ENCODE assay signal across 9 cellular contexts in the genomic region with DNA sequence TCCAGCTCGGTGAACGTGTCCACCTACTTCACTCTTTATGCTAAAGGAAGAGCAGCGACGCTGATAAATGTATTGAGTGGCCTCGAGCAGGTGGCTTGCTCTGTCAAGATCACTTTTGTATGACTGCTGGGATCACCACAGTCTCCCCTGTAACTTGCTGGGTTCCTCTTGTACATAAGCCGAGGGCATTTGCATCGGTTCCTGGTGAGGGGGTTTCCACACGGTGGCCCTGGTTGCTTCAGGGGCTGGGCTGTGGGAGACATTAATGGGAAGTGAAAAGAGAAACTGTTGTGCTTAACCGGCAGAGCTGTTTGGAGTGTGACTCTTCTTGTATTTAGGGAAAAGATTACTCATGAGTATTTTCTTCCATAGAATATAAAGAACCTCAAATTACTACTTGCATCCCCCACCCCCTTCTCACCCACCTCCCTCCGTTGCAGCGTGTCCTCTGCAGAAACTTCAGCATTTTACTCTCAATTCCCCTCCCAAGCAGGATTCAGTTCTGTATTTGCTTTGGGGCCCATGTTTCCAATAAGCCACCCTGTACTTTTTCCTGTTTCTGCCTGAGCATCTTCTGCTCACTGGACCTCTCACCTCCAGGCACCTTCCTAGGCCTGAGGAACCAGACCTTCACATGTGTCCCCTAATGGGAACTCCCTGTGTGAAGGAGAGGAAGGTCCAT.
DNase-seq lines count a peak whose midpoint lies in the region; ATAC-seq and TF ChIP-seq lines count a peak whose summit lies in the region.
"Had no signal": no experiment of that assay in that cellular context is flagged by ENCODE, and none has a peak within 500 bp of the region (broad histone marks: within the 10 kb centered on the region; RNA-seq: fewer than 3 reads in every experiment).

No MANE protein-coding gene starts in this region.

- H3K4me2 ChIP-seq in OCI-LY1 (ENCODE audit: low read length) = peak overlapping the region; percentile 56

- H3K9ac ChIP-seq in OCI-LY1 (ENCODE audit: low read length) = peak overlapping the region; percentile 50

- DNase-seq in NCI-H187 (lab: John Stamatoyannopoulos, UW) = peak; percentile 13 to 16
- DNase-seq in NCI-H187 treated with DMSO at 0.1 percent for 48 hours (lab: John Stamatoyannopoulos, UW) = no peak
- DNase-seq in stimulated activated CD4-positive, alpha-beta T cell treated with anti-CD3 and anti-CD28 coated beads, Interleukin-4, amount 100 ng/mL, for 1 hour = peak; percentile 66
- no peak for DNase-seq in islet precursor cell
- no peak for DNase-seq in omental fat pad (ENCODE audit: low spot score)

- H4K20me1 ChIP-seq in OCI-LY1 (ENCODE audit: insufficient read depth, low read length) = no peaks in the 10 kb centered on the region

- peak overlapping the region; percentile 42 for H3K4me3 Mint-ChIP-seq in dendritic cell treated with granulocyte-macrophage colony-stimulating factor and Interleukin-4, amounts not matched to agents 40 ng/mL and 50 ng/mL, for 4 days

- peaks cover 89% of the 10 kb centered on the region for H3K4me1 Mint-ChIP-seq in dendritic cell treated with granulocyte-macrophage colony-stimulating factor and Interleukin-4, amounts not matched to agents 40 ng/mL and 50 ng/mL, for 4 days (ENCODE audit: low read depth)

- H3K36me3 ChIP-seq in OCI-LY1 (ENCODE audit: insufficient read depth, low read length) = peaks cover 9% of the 10 kb centered on the region; the same call in 1 of the 2 replicates

- H3K27ac ChIP-seq in OCI-LY1 (ENCODE audit: low read depth, low read length, poor library complexity, severe bottlenecking) = peak overlapping the region; percentile 96
- H3K27ac ChIP-seq: 22Rv1 had no signal

- H3K36me3 Mint-ChIP-seq in dendritic cell treated with granulocyte-macrophage colony-stimulating factor and Interleukin-4, amounts not matched to agents 40 ng/mL and 50 ng/mL, for 4 days (ENCODE audit: low read depth) = peaks cover 72% of the 10 kb centered on the region

- TF ChIP-seq CTCF in OCI-LY1 (IDR thresholded peaks at IDR 0.05; ENCODE audit: low read length) = no peak
- no peak for TF ChIP-seq CTCF in omental fat pad (IDR thresholded peaks at IDR 0.05)

- peaks cover 3% of the 10 kb centered on the region for H3K9me3 Mint-ChIP-seq in dendritic cell treated with granulocyte-macrophage colony-stimulating factor and Interleukin-4, amounts not matched to agents 40 ng/mL and 50 ng/mL, for 4 days

- no peaks in the 10 kb centered on the region for H3K27me3 Mint-ChIP-seq in dendritic cell treated with granulocyte-macrophage colony-stimulating factor and Interleukin-4, amounts not matched to agents 40 ng/mL and 50 ng/mL, for 4 days

- H3F3A ChIP-seq in OCI-LY1 (ENCODE audit: insufficient read depth, low read length) = peaks cover 6% of the 10 kb centered on the region; the same call in 1 of the 2 replicates

- no peak overlapping the region for H3K4me3 ChIP-seq in OCI-LY1 (ENCODE audit: low read depth, low read length, poor library complexity, severe bottlenecking)

- no peaks in the 10 kb centered on the region for H3K9me2 ChIP-seq in OCI-LY1 (ENCODE audit: low read depth, low read length)

- peak; percentile 84 for ATAC-seq in HG02870 (IDR thresholded peaks at IDR 0.05; ENCODE audit: unreplicated experiment)
- no peak for ATAC-seq in omental fat pad (ENCODE audit: low FRiP score)

- peak overlapping the region; percentile 99 for H3K27ac Mint-ChIP-seq in dendritic cell treated with granulocyte-macrophage colony-stimulating factor and Interleukin-4, amounts not matched to agents 40 ng/mL and 50 ng/mL, for 4 days

- H2AFZ ChIP-seq in OCI-LY1 (ENCODE audit: low read length) = no peak overlapping the region

- H3K9me3 ChIP-seq in OCI-LY1 (ENCODE audit: low read length) = no peaks in the 10 kb centered on the region

- no peaks in the 10 kb centered on the region for H3K27me3 ChIP-seq in OCI-LY1 (ENCODE audit: insufficient read depth, low read length)

- H3K79me2 ChIP-seq in OCI-LY1 (ENCODE audit: insufficient read depth, low read length) = no peaks in the 10 kb centered on the region

- intact Hi-C loops in dendritic cell treated with granulocyte-macrophage colony-stimulating factor and Interleukin-4, amounts not matched to agents 40 ng/mL and 50 ng/mL, for 4 days (cut with micrococcal nuclease) = loop anchor here (5.0 kb wide), 2 partner anchors 184 to 254 kb away; no protein-coding TSS in a partner anchor

- H3K4me1 ChIP-seq in OCI-LY1 (ENCODE audit: insufficient read depth, low read length, severe bottlenecking) = peaks cover 74% of the 10 kb centered on the region

Comparison
In these comparisons a context has a peak if more than half of its experiments do, and no peak if none do; other contexts are left out.
1. DNase-seq: peak in NCI-H187 (2 of 2) and stimulated activated CD4-positive, alpha-beta T cell treated with anti-CD3 and anti-CD28 coated beads, Interleukin-4, amount 100 ng/mL, for 1 hour (single experiment); none in NCI-H187 treated with DMSO at 0.1 percent for 48 hours (single experiment), islet precursor cell (single experiment) and omental fat pad (single experiment).